Comparison of ENCODE assay signal across 8 cellular contexts in genomic region chr9:128455849-128456612, GRCh38. TPM values are rescaled to one million over a fixed set of nuclear protein-coding genes. Genes with fewer than 3 reads are reported as not detected.
DNase-seq lines count a peak whose midpoint lies in the region; ATAC-seq and TF ChIP-seq lines count a peak whose summit lies in the region.

Gene ODF2 (plus strand): TSS chr9:128456006. CDS start chr9:128456092, 86 bp downstream.

- peak within 1 kb of the TSS; percentile 86 for H3K4me3 Mint-ChIP-seq in activated T-cell treated with anti-CD3 and anti-CD28 coated beads, Interleukin-2, amount 50 U/mL, for 24 hours

- H4K20me1 ChIP-seq in KMS-11 (ENCODE audit: insufficient read depth): no peaks in the 10 kb centered on the region

- in situ Hi-C loops in Panc1 (cut with HindIII; ENCODE audit: low pct_unique_long_range_greater_than_20kb, low sequenced_read_pairs): no loop called here

- peak within 1 kb of the TSS; percentile 75 for H2AFZ ChIP-seq in KMS-11 (ENCODE audit: low read depth)

- TF ChIP-seq CTCF in KMS-11 (conservative IDR thresholded peaks at IDR 0.05; ENCODE audit: low read depth, low read length) (no peak), Panc1 (IDR thresholded peaks at IDR 0.05) (no peak)

- peaks cover 26% of the 10 kb centered on the region for H3K36me3 Mint-ChIP-seq in activated T-cell treated with anti-CD3 and anti-CD28 coated beads, Interleukin-2, amount 50 U/mL, for 24 hours (ENCODE audit: low read depth)

- H3K27me3 Mint-ChIP-seq in activated T-cell treated with anti-CD3 and anti-CD28 coated beads, Interleukin-2, amount 50 U/mL, for 24 hours: no peaks in the 10 kb centered on the region

- CTCF ChIA-PET in Panc1 (lab: Charles Lee): interaction anchor here (1.3 kb wide), 1 partner anchor 17 kb away, joined by 3 read pairs; no protein-coding TSS in a partner anchor

- H3K4me1 Mint-ChIP-seq in activated T-cell treated with anti-CD3 and anti-CD28 coated beads, Interleukin-2, amount 50 U/mL, for 24 hours (ENCODE audit: low read depth): peaks cover 28% of the 10 kb centered on the region

- H3K27ac ChIP-seq in KMS-11 (peak within 1 kb of the TSS; percentile 73), Panc1 (ENCODE audit: low read length) (peak within 1 kb of the TSS; percentile 69; the same call in 1 of the 2 replicates), esophagus (ENCODE audit: low read depth in 2 of 2, low read length in 1 of 2) (peak within 1 kb of the TSS; percentile 90 to 94), muscle layer of colon (ENCODE audit: low read depth, low read length) (peak within 1 kb of the TSS; percentile 73)

- H3K36me3 ChIP-seq in KMS-11 (ENCODE audit: insufficient read depth): peaks cover 3% of the 10 kb centered on the region; the same call in 1 of the 2 replicates
- peaks cover 4% of the 10 kb centered on the region for H3K36me3 ChIP-seq in Panc1 (ENCODE audit: control insufficient read depth, insufficient read depth, low read length)
- peaks cover 9 to 11% of the 10 kb centered on the region in 2 donors for H3K36me3 ChIP-seq in esophagus (ENCODE audit: control insufficient read depth in 2 of 2, insufficient read depth in 2 of 2, low read length in 1 of 2)
- peaks cover 18% of the 10 kb centered on the region for H3K36me3 ChIP-seq in muscle layer of colon (ENCODE audit: insufficient read depth, low read length)

- H3K27me3 ChIP-seq in KMS-11 (ENCODE audit: insufficient read depth, low read depth) (no peaks in the 10 kb centered on the region), Panc1 (ENCODE audit: control insufficient read depth, insufficient read depth, low read length) (no peaks in the 10 kb centered on the region), esophagus (ENCODE audit: control insufficient read depth in 1 of 2, insufficient read depth in 2 of 2, low read length in 2 of 2) (no peaks in the 10 kb centered on the region), muscle layer of colon (ENCODE audit: control insufficient read depth in 1 of 2, insufficient read depth in 2 of 2, low read length in 2 of 2) (no peaks in the 10 kb centered on the region)

- peaks cover 11% of the 10 kb centered on the region for H3K79me2 ChIP-seq in KMS-11 (ENCODE audit: insufficient read depth, low read depth)

- no TSS peak for BruUV-seq in Panc1 (replicated peaks; lab: Mats Ljungman, UMichigan)

- no peaks in the 10 kb centered on the region for H3K9me3 Mint-ChIP-seq in activated T-cell treated with anti-CD3 and anti-CD28 coated beads, Interleukin-2, amount 50 U/mL, for 24 hours

- ATAC-seq in GM21737 (IDR thresholded peaks at IDR 0.05; ENCODE audit: unreplicated experiment) (peak; percentile 81), Panc1 (peak; percentile 92)

- H3K4me1 ChIP-seq in KMS-11 (ENCODE audit: low read depth, poor library complexity, severe bottlenecking): peaks cover 11% of the 10 kb centered on the region
- peaks cover 5% of the 10 kb centered on the region; the same call in 1 of the 2 replicates for H3K4me1 ChIP-seq in Panc1 (ENCODE audit: control insufficient read depth, insufficient read depth, low read length)
- H3K4me1 ChIP-seq in esophagus (ENCODE audit: control insufficient read depth in 2 of 2, insufficient read depth in 2 of 2, low read length in 1 of 2): peaks cover 0 to 6% of the 10 kb centered on the region in 2 donors
- H3K4me1 ChIP-seq in muscle layer of colon (ENCODE audit: insufficient read depth, low read length): peaks cover 7% of the 10 kb centered on the region

- WGBS in esophagus, 2 donors: 0% methylated on average over 52 to 82 of the region's 82 CpGs

- H3K27ac Mint-ChIP-seq in activated T-cell treated with anti-CD3 and anti-CD28 coated beads, Interleukin-2, amount 50 U/mL, for 24 hours: peak within 1 kb of the TSS; percentile 93

- POLR2A ChIA-PET in Panc1 (lab: Charles Lee): interaction anchor here (0.7 kb wide), 1 partner anchor 36 kb away, joined by 5 read pairs; no protein-coding TSS in a partner anchor

- H3K9ac ChIP-seq in KMS-11 (peak within 1 kb of the TSS; percentile 73), muscle layer of colon (ENCODE audit: low read length) (peak within 1 kb of the TSS; percentile 49)

- peak within 1 kb of the TSS; percentile 98 for H3K4me2 ChIP-seq in KMS-11

- DNase-seq in DMS79 (lab: John Stamatoyannopoulos, UW) (peak; percentile 97), Panc1 (ENCODE audit: low read depth, low spot score) (peak; percentile 47)
- peak; percentile 99 for DNase-seq in activated T-cell treated with anti-CD3 and anti-CD28 coated beads, Interleukin-2, amount 50 U/mL, for 24 hours
- DNase-seq in stimulated activated CD8-positive, alpha-beta memory T cell treated with anti-CD3 and anti-CD28 coated beads, Interleukin-7, amount 100 ng/mL, for 1 hour (ENCODE audit: low read depth in 2 of 2): peak; percentile 97 to 99

- H3K4me3 ChIP-seq in KMS-11 (IDR thresholded peaks at IDR 0.05; ENCODE audit: insufficient read depth, low read depth, low read length) (no peak within 1 kb of the TSS), Panc1 (ENCODE audit: low read depth in 2 of 2, low read length in 2 of 2) (peak within 1 kb of the TSS; percentile 72 to 76), esophagus (ENCODE audit: low read depth in 1 of 2, low read length in 2 of 2) (peak within 1 kb of the TSS; percentile 69 to 88), muscle layer of colon (ENCODE audit: low read depth in 1 of 2, low read length in 2 of 2) (peak within 1 kb of the TSS; percentile 47 to 84)

- H3K9me3 ChIP-seq in Panc1 (ENCODE audit: control insufficient read depth, insufficient read depth, low read depth, low read length): no peaks in the 10 kb centered on the region
- no peaks in the 10 kb centered on the region for H3K9me3 ChIP-seq in esophagus (ENCODE audit: control insufficient read depth in 2 of 2, insufficient read depth in 1 of 2, low read depth in 1 of 2, low read length in 1 of 2)
- H3K9me3 ChIP-seq in muscle layer of colon (ENCODE audit: low read length): no peaks in the 10 kb centered on the region

- intact Hi-C loops in Panc1 (cut with micrococcal nuclease; ENCODE audit: unreplicated experiment): no loop called here

RNA-seq across cellular contexts. Expression of gene ODF2, which starts in this region (rescaled TPM):
- total RNA-seq in Panc1 (2021; ENCODE audit: unreplicated experiment): 36.8 TPM
- polyA plus RNA-seq in Panc1 (2012; ENCODE audit: insufficient read length): 36.0 TPM
- polyA plus RNA-seq in esophagus: 10 to 100 TPM; 10.0 to 12.6 TPM

Comparison
In these comparisons a context has a peak if more than half of its experiments do, and no peak if none do; other contexts are left out.
1. DNase-seq: peak in every context shown above with its lines; median percentile 99 in activated T-cell treated with anti-CD3 and anti-CD28 coated beads, Interleukin-2, amount 50 U/mL, for 24 hours; 98 in stimulated activated CD8-positive, alpha-beta memory T cell treated with anti-CD3 and anti-CD28 coated beads, Interleukin-7, amount 100 ng/mL, for 1 hour; 97 in DMS79; 47 in Panc1.